In the genomic region with DNA sequence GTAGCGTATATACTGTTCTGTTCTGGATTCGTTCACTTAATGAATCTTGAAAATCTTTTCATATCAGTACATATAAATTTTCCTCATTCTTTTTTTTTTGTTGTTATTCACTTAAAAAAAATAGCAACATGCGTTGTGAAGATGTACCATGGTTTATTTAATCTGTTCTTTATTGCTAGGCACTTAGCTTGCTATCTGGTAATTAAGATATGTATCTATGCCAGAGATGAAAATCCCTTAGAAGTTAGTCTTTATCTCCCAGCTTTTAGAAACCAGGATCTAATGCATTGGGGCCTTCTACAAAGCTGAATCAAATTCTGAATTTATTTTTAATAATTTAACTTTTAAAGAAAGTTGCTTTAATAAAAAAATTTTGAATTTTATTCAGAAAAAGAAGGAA, we compare ENCODE assay signal across 6 cellular contexts.
"Had no signal": no experiment of that assay in that cellular context is flagged by ENCODE, and none has a peak within 500 bp of the region (broad histone marks: within the 10 kb centered on the region; RNA-seq: fewer than 3 reads in every experiment).

No MANE protein-coding gene starts in this region.

- H3K4me3 ChIP-seq: K562 had no signal

- ATAC-seq: HepG2, K562 had no signal

- DNase-seq: IMR-90, KBM-7, KG1 had no signal

- H3K27ac ChIP-seq: HL-60 had no signal
